Comparison of ENCODE assay signal across 8 cellular contexts in genomic region chr11:64207247-64208085, GRCh38. TPM values are rescaled to one million over a fixed set of nuclear protein-coding genes. Genes with fewer than 3 reads are reported as not detected.
DNase-seq lines count a peak whose midpoint lies in the region; ATAC-seq and TF ChIP-seq lines count a peak whose summit lies in the region.

No MANE protein-coding gene starts in this region.

- no peaks in the 10 kb centered on the region for H3K27me3 Mint-ChIP-seq in nephron (ENCODE audit: low read depth)

- TF ChIP-seq CTCF in AG04450 (IDR thresholded peaks at IDR 0.05; ENCODE audit: low read depth, low read length): peak; percentile 4; the same call in 1 of the 2 replicates
- no peak for TF ChIP-seq CTCF in nephron (IDR thresholded peaks at IDR 0.05; ENCODE audit: unreplicated experiment in 3 of 3)

- no peak overlapping the region for H3K9ac ChIP-seq in HUES64 (ENCODE audit: low read depth, low read length)

- POLR2A ChIA-PET in AG04450 (lab: Yijun Ruan, JAX): interaction anchor here (1.0 to 3.4 kb wide), 5 partner anchors 10 to 110 kb away, joined by 3 to 27 read pairs (median 5); partner anchors contain the start of genes NUDT22, PRDX5, STIP1 and TRMT112

- peak overlapping the region in 1 of 3 experiments; percentile 35 for H3K4me3 Mint-ChIP-seq in nephron

- CTCF ChIA-PET in AG04450 (lab: Charles Lee): interaction anchor here (0.5 to 6.8 kb wide), 3 partner anchors 43 to 207 kb away, joined by 3 to 125 read pairs (median 5); no protein-coding TSS in a partner anchor

- no peak overlapping the region for H3K4me3 ChIP-seq in AG04450 (ENCODE audit: low read depth, low read length)
- H3K4me3 ChIP-seq in HUES64 (ENCODE audit: low read length): no peak overlapping the region
- H3K4me3 ChIP-seq in ectodermal cell (ENCODE audit: insufficient read depth, low read depth, low read length): no peak overlapping the region

- peak; percentile 70 for ATAC-seq in GM19351 (IDR thresholded peaks at IDR 0.05; ENCODE audit: unreplicated experiment)

- WGBS in HUES64: 86% methylated on average over 31 of the region's 31 CpGs
- WGBS in ectodermal cell, 2 experiments: 90 to 92% methylated on average over 31 of the region's 31 CpGs

- H3K27ac ChIP-seq in AG04450 (ENCODE audit: low read depth, low read length) (peak overlapping the region; percentile 57), HUES64 (ENCODE audit: low read depth, low read length) (peak overlapping the region; percentile 33; the same call in 1 of the 2 replicates), ectodermal cell (ENCODE audit: insufficient read depth, low read depth, low read length, poor library complexity, severe bottlenecking) (peak overlapping the region; percentile 8), temporal lobe (ENCODE audit: low read depth, low read length) (peak overlapping the region; percentile 69)

- peaks cover 24% of the 10 kb centered on the region for H3K4me1 Mint-ChIP-seq in nephron

- peaks cover 23% of the 10 kb centered on the region for H3K36me3 Mint-ChIP-seq in nephron (ENCODE audit: low read depth)

- H3K9me3 Mint-ChIP-seq in nephron: no peaks in the 10 kb centered on the region

- H3K27me3 ChIP-seq in AG04450 (ENCODE audit: control insufficient read depth, insufficient read depth, low read length): no peaks in the 10 kb centered on the region
- no peaks in the 10 kb centered on the region for H3K27me3 ChIP-seq in HUES64 (ENCODE audit: insufficient read depth, low read length)
- no peaks in the 10 kb centered on the region for H3K27me3 ChIP-seq in ectodermal cell (ENCODE audit: control insufficient read depth, insufficient read depth, low read length, poor library complexity, severe bottlenecking)

- H3K36me3 ChIP-seq in HUES64 (ENCODE audit: insufficient read depth, low read length): peaks cover 57% of the 10 kb centered on the region
- H3K36me3 ChIP-seq in ectodermal cell (ENCODE audit: control insufficient read depth, insufficient read depth, low read length): peaks cover 15% of the 10 kb centered on the region

- H3K9me3 ChIP-seq in AG04450 (ENCODE audit: control insufficient read depth, insufficient read depth, low read length): no peaks in the 10 kb centered on the region; the same call in 1 of the 2 replicates
- H3K9me3 ChIP-seq in HUES64 (ENCODE audit: insufficient read depth, low read depth, low read length): no peaks in the 10 kb centered on the region
- H3K9me3 ChIP-seq in ectodermal cell (ENCODE audit: control insufficient read depth, low read length): no peaks in the 10 kb centered on the region

- H3K27ac Mint-ChIP-seq in nephron: peak overlapping the region; percentile 84 to 92 (median 88)

- DNase-seq in AG04450 (ENCODE audit: low read depth, low spot score) (no peak), NCI-H2227 treated with DMSO at 0.1 percent for 48 hours (lab: John Stamatoyannopoulos, UW) (no peak)
- DNase-seq in activated CD4-positive, alpha-beta T cell treated with anti-CD3 and anti-CD28 coated beads for 4 hours: peak; percentile 79 to 84

- no peaks in the 10 kb centered on the region for H3K4me1 ChIP-seq in HUES64 (ENCODE audit: insufficient read depth, low read length)
- H3K4me1 ChIP-seq in ectodermal cell (ENCODE audit: control insufficient read depth, insufficient read depth, low read length): no peaks in the 10 kb centered on the region

RNA-seq across cellular contexts. Expression of gene FERMT3, which starts 0.9 kb away (rescaled TPM):
- polyA plus RNA-seq in AG04450 (2011; rRNA removed): 0.38 and 0.72 TPM in 2 replicates
- 0.26 TPM in 1 of 2 replicates, not detected in the other for polyA minus RNA-seq in AG04450 (2011; rRNA and poly(A)+ RNA removed)
- 0.90 TPM for polyA plus RNA-seq in HUES64 (2013, experiment 1 of 2)
- polyA plus RNA-seq in HUES64 (2013, experiment 2 of 2): 0.63 TPM
- 0.72 TPM for polyA plus RNA-seq in ectodermal cell (2013, experiment 1 of 4)
- polyA plus RNA-seq in ectodermal cell (2013, experiment 2 of 4): 1.9 TPM
- 0.64 TPM for polyA plus RNA-seq in ectodermal cell (2013, experiment 3 of 4)
- 0.69 TPM for polyA plus RNA-seq in ectodermal cell (2013, experiment 4 of 4)
- 0.98 TPM for total RNA-seq in temporal lobe

RNA-seq across cellular contexts. Expression of gene TRPT1, which starts 18.5 kb away (rescaled TPM):
- polyA plus RNA-seq in AG04450 (2011; rRNA removed): 21.6 and 34.0 TPM in 2 replicates
- polyA minus RNA-seq in AG04450 (2011; rRNA and poly(A)+ RNA removed): 32.8 and 42.3 TPM in 2 replicates
- 28.2 TPM for polyA plus RNA-seq in HUES64 (2013, experiment 1 of 2)
- polyA plus RNA-seq in HUES64 (2013, experiment 2 of 2): 37.1 TPM
- polyA plus RNA-seq in ectodermal cell (2013, experiment 1 of 4): 24.7 TPM
- polyA plus RNA-seq in ectodermal cell (2013, experiment 2 of 4): 21.7 TPM
- 27.8 TPM for polyA plus RNA-seq in ectodermal cell (2013, experiment 3 of 4)
- 32.4 TPM for polyA plus RNA-seq in ectodermal cell (2013, experiment 4 of 4)
- 5.4 TPM for total RNA-seq in temporal lobe

RNA-seq across cellular contexts. Expression of gene NUDT22, which starts 18.6 kb away (rescaled TPM):
- polyA plus RNA-seq in AG04450 (2011; rRNA removed): 18.8 and 29.1 TPM in 2 replicates
- 13.4 and 17.1 TPM in 2 replicates for polyA minus RNA-seq in AG04450 (2011; rRNA and poly(A)+ RNA removed)
- 24.0 TPM for polyA plus RNA-seq in HUES64 (2013, experiment 1 of 2)
- 23.5 TPM for polyA plus RNA-seq in HUES64 (2013, experiment 2 of 2)
- 22.5 TPM for polyA plus RNA-seq in ectodermal cell (2013, experiment 1 of 4)
- 21.9 TPM for polyA plus RNA-seq in ectodermal cell (2013, experiment 2 of 4)
- polyA plus RNA-seq in ectodermal cell (2013, experiment 3 of 4): 20.7 TPM
- 20.3 TPM for polyA plus RNA-seq in ectodermal cell (2013, experiment 4 of 4)
- total RNA-seq in temporal lobe: 10.6 TPM

RNA-seq across cellular contexts. Expression of gene STIP1, which starts 21.5 kb away (rescaled TPM):
- 166 and 171 TPM in 2 replicates for polyA plus RNA-seq in AG04450 (2011; rRNA removed)
- 289 and 348 TPM in 2 replicates for polyA minus RNA-seq in AG04450 (2011; rRNA and poly(A)+ RNA removed)
- 262 TPM for polyA plus RNA-seq in HUES64 (2013, experiment 1 of 2)
- polyA plus RNA-seq in HUES64 (2013, experiment 2 of 2): 239 TPM
- 271 TPM for polyA plus RNA-seq in ectodermal cell (2013, experiment 1 of 4)
- 244 TPM for polyA plus RNA-seq in ectodermal cell (2013, experiment 2 of 4)
- 213 TPM for polyA plus RNA-seq in ectodermal cell (2013, experiment 3 of 4)
- 225 TPM for polyA plus RNA-seq in ectodermal cell (2013, experiment 4 of 4)
- 62.9 TPM for total RNA-seq in temporal lobe

RNA-seq across cellular contexts. Expression of gene DNAJC4, which starts 22.9 kb away (rescaled TPM):
- 18.7 and 28.4 TPM in 2 replicates for polyA plus RNA-seq in AG04450 (2011; rRNA removed)
- 14.5 and 19.4 TPM in 2 replicates for polyA minus RNA-seq in AG04450 (2011; rRNA and poly(A)+ RNA removed)
- 14.8 TPM for polyA plus RNA-seq in HUES64 (2013, experiment 1 of 2)
- 23.0 TPM for polyA plus RNA-seq in HUES64 (2013, experiment 2 of 2)
- 24.1 TPM for polyA plus RNA-seq in ectodermal cell (2013, experiment 1 of 4)
- 22.4 TPM for polyA plus RNA-seq in ectodermal cell (2013, experiment 2 of 4)
- polyA plus RNA-seq in ectodermal cell (2013, experiment 3 of 4): 30.7 TPM
- polyA plus RNA-seq in ectodermal cell (2013, experiment 4 of 4): 34.4 TPM
- 6.6 TPM for total RNA-seq in temporal lobe

Comparison
In these comparisons a context has a peak if more than half of its experiments do, and no peak if none do; other contexts are left out.
1. DNase-seq: peak in activated CD4-positive, alpha-beta T cell treated with anti-CD3 and anti-CD28 coated beads for 4 hours (2 of 2); none in AG04450 (single experiment) and NCI-H2227 treated with DMSO at 0.1 percent for 48 hours (single experiment).
2. H3K27ac ChIP-seq: peak in every context shown above with its lines; median percentile 69 in temporal lobe; 57 in AG04450; 33 in HUES64; 8 in ectodermal cell.